ENCODE assay signal across 2 cellular contexts in the genomic region with DNA sequence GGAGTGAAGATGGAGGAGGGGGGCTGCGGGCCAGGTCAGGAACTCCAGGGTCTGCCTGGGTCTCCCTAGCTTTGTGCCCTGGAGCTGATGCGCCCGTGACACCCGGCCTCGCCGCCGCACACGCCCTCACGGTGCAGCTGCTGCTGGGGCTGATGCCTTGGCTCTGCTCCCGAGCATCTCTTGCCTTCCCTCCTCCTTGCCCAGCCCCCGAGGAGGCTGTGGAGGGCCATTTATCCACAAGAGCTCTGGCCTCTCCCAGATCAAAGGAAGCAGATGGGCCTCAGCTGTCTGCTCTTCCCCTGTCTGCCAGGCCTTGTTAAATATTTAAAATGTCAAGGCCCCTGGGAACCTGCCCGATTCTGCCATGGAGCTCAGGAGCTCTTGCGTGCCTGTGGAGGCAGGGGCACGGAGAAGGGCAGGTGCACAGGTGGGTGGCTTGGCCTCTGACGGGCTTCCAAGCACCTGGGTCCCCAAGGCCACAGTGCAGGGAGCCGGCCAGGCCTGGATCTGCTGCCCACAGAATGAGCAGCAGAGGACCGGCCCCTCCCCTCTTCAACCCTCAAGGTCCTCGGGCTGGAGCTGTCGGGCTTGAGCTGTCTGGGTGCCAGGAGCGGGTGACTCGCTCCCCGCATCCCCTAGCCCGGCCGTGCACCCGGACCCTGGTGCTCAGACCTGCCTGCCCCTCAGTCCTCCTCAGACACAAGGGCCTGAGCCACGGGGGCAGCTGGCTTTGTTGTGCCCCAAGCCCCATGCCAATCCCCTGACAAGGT.
TF ChIP-seq lines count a peak whose summit lies in the region.

No MANE protein-coding gene starts in this region.

TF ChIP-seq in SK-N-SH, 30 proteins besides CTCF, POLR2A, EP300 and RAD21:
- peak; percentile 4; the same call in 1 of the 2 replicates for TF ChIP-seq TCF12 (IDR thresholded peaks at IDR 0.05)
- peak; percentile 18; the same call in 1 of the 2 replicates for TF ChIP-seq MXI1 (IDR thresholded peaks at IDR 0.05; ENCODE audit: low read depth, low read length)
- no peak for TF ChIP-seq RFX5 (IDR thresholded peaks at IDR 0.05; ENCODE audit: low read length)

TF ChIP-seq in HepG2, 621 proteins besides CTCF, POLR2A, EP300 and RAD21:
- TF ChIP-seq, protein P1, sequence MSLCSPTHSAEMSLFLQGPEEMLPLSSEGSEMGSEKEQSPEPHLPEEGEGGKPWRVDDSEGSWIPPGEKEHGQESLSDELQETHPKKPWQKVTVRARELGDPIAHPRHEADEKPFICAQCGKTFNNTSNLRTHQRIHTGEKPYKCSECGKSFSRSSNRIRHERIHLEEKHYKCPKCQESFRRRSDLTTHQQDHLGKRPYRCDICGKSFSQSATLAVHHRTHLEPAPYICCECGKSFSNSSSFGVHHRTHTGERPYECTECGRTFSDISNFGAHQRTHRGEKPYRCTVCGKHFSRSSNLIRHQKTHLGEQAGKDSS (CRISPR knock-in tag; IDR thresholded peaks at IDR 0.05; ENCODE audit: borderline replicate concordance, low read depth), result no peak
- TF ChIP-seq SIX1 (CRISPR knock-in tag; IDR thresholded peaks at IDR 0.05; ENCODE audit: borderline replicate concordance), result no peak
